Comparison of ENCODE assay signal across 8 cellular contexts in the genomic region with DNA sequence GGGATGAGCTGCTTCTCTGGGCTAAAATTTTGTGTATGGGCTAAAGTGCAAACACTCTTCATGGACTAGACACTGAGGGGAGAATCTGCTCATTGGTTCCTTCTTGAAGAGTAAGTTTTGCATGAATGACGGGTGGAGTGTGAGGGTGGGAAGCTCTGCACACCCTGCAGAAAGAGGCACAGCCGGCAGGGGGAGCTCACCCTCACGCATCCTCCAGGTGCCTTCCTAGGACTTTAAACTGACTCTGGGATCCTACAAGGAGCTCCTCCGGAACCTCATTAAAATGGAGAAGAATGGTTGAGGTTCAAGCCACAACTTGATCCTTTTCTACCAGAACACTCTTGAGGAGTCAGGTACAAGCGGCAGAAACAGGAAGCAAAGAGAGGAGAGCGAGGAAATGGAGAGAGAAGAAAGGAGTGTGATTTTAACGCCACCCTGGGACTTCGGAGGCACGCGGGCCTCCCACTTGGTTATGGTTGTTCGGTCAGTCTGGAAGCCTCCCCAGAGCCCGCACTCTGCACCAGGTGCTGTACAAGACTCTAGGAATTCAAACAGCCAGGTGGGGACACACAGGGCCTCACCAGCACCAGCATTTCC.
DNase-seq lines count a peak whose midpoint lies in the region; ATAC-seq and TF ChIP-seq lines count a peak whose summit lies in the region.

No MANE protein-coding gene starts in this region.

- POLR2A ChIA-PET in activated naive CD8-positive, alpha-beta T cell treated with anti-CD3 and anti-CD28 coated beads, Interleukin-2, amount 10 ng/mL, durations not matched to agents 7 days and 5 days (lab: Charles Lee): no interaction called here

- peaks cover 28% of the 10 kb centered on the region for H3K4me1 Mint-ChIP-seq in HFFc6 (ENCODE audit: low read depth)
- peaks cover 4% of the 10 kb centered on the region for H3K4me1 Mint-ChIP-seq in activated naive CD8-positive, alpha-beta T cell treated with anti-CD3 and anti-CD28 coated beads, Interleukin-2, amount 10 ng/mL, durations not matched to agents 7 days and 5 days
- H3K4me1 Mint-ChIP-seq in stimulated activated naive CD8-positive, alpha-beta T cell treated with anti-CD3 and anti-CD28 coated beads, Interleukin-15, Interleukin-2, amounts not matched to agents 100 ng/mL and 50 ng/mL, for 24 hours (ENCODE audit: low read depth): peaks cover 13% of the 10 kb centered on the region

- H3K4me3 Mint-ChIP-seq in HFFc6: no peak overlapping the region
- no peak overlapping the region for H3K4me3 Mint-ChIP-seq in activated naive CD8-positive, alpha-beta T cell treated with anti-CD3 and anti-CD28 coated beads, Interleukin-2, amount 10 ng/mL, durations not matched to agents 7 days and 5 days
- H3K4me3 Mint-ChIP-seq in stimulated activated naive CD8-positive, alpha-beta T cell treated with anti-CD3 and anti-CD28 coated beads, Interleukin-15, Interleukin-2, amounts not matched to agents 100 ng/mL and 50 ng/mL, for 24 hours: no peak overlapping the region

- 0 out of 2 replicates have a peak, but pooled peaks cover 6% of the 10 kb centered on the region for H3K36me3 Mint-ChIP-seq in HFFc6 (ENCODE audit: low read depth)
- peaks cover 4% of the 10 kb centered on the region for H3K36me3 Mint-ChIP-seq in activated naive CD8-positive, alpha-beta T cell treated with anti-CD3 and anti-CD28 coated beads, Interleukin-2, amount 10 ng/mL, durations not matched to agents 7 days and 5 days
- H3K36me3 Mint-ChIP-seq in stimulated activated naive CD8-positive, alpha-beta T cell treated with anti-CD3 and anti-CD28 coated beads, Interleukin-15, Interleukin-2, amounts not matched to agents 100 ng/mL and 50 ng/mL, for 24 hours (ENCODE audit: low read depth): peaks cover 9% of the 10 kb centered on the region

- H3K27ac Mint-ChIP-seq in HFFc6: no peak overlapping the region
- H3K27ac Mint-ChIP-seq in activated naive CD8-positive, alpha-beta T cell treated with anti-CD3 and anti-CD28 coated beads, Interleukin-2, amount 10 ng/mL, durations not matched to agents 7 days and 5 days: no peak overlapping the region
- H3K27ac Mint-ChIP-seq in stimulated activated naive CD8-positive, alpha-beta T cell treated with anti-CD3 and anti-CD28 coated beads, Interleukin-15, Interleukin-2, amounts not matched to agents 100 ng/mL and 50 ng/mL, for 24 hours: peak overlapping the region; percentile 31

- H3K9me3 Mint-ChIP-seq in HFFc6: no peaks in the 10 kb centered on the region
- H3K9me3 Mint-ChIP-seq in activated naive CD8-positive, alpha-beta T cell treated with anti-CD3 and anti-CD28 coated beads, Interleukin-2, amount 10 ng/mL, durations not matched to agents 7 days and 5 days: no peaks in the 10 kb centered on the region
- H3K9me3 Mint-ChIP-seq in stimulated activated naive CD8-positive, alpha-beta T cell treated with anti-CD3 and anti-CD28 coated beads, Interleukin-15, Interleukin-2, amounts not matched to agents 100 ng/mL and 50 ng/mL, for 24 hours: no peaks in the 10 kb centered on the region

- TF ChIP-seq CTCF in HFFc6 (IDR thresholded peaks at IDR 0.05): peak; percentile 86

- DNase-seq in NCI-H2196 (lab: John Stamatoyannopoulos, UW; ENCODE audit: unreplicated experiment) (peak; percentile 3), NCI-H2196 treated with DMSO at 0.1 percent for 48 hours (lab: John Stamatoyannopoulos, UW; ENCODE audit: unreplicated experiment) (no peak), HFFc6 (no peak), NCI-H526 treated with DMSO at 0.1 percent for 48 hours (lab: John Stamatoyannopoulos, UW) (peak; percentile 20), iris pigment epithelial cell (ENCODE audit: low read depth) (peak; percentile 31)
- peak; percentile 45 for DNase-seq in activated naive CD8-positive, alpha-beta T cell treated with anti-CD3 and anti-CD28 coated beads, Interleukin-2, amount 10 ng/mL, durations not matched to agents 7 days and 5 days

- ATAC-seq in activated naive CD8-positive, alpha-beta T cell treated with anti-CD3 and anti-CD28 coated beads, Interleukin-2, amount 10 ng/mL, durations not matched to agents 7 days and 5 days (ENCODE audit: low read depth): no peak
- ATAC-seq in HG03108 (IDR thresholded peaks at IDR 0.05; ENCODE audit: unreplicated experiment): no peak

- H3K27me3 Mint-ChIP-seq in HFFc6 (ENCODE audit: insufficient read depth): peaks cover 2% of the 10 kb centered on the region
- H3K27me3 Mint-ChIP-seq in activated naive CD8-positive, alpha-beta T cell treated with anti-CD3 and anti-CD28 coated beads, Interleukin-2, amount 10 ng/mL, durations not matched to agents 7 days and 5 days: peaks cover 2% of the 10 kb centered on the region
- no peaks in the 10 kb centered on the region for H3K27me3 Mint-ChIP-seq in stimulated activated naive CD8-positive, alpha-beta T cell treated with anti-CD3 and anti-CD28 coated beads, Interleukin-15, Interleukin-2, amounts not matched to agents 100 ng/mL and 50 ng/mL, for 24 hours

Comparison
In these comparisons a context has a peak if more than half of its experiments do, and no peak if none do; other contexts are left out.
1. DNase-seq: peak in NCI-H2196 (single experiment), NCI-H526 treated with DMSO at 0.1 percent for 48 hours (single experiment), activated naive CD8-positive, alpha-beta T cell treated with anti-CD3 and anti-CD28 coated beads, Interleukin-2, amount 10 ng/mL, durations not matched to agents 7 days and 5 days (single experiment) and iris pigment epithelial cell (single experiment); none in NCI-H2196 treated with DMSO at 0.1 percent for 48 hours (single experiment) and HFFc6 (single experiment).